Comparison of ENCODE assay signal across 37 cellular contexts in the genomic region with DNA sequence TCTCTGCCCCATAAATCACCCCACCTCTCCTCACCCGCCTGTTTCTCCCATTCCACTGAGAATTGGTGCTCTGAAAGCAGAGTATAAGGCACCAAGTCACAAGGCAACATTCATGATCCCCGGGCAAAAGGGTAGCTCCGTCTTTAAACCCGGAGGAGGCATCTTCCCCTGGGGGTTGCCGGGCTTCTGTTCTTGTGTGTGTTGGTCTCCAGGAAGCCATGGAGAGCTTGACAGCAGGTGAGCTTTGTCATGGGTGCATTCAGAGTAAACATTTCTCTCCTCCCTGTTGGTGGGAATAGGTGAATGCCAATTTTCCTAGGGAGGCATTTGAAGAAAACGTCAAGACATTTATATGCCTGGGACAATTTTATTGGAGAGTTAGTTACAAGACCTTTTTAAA.
"Had no signal": no experiment of that assay in that cellular context is flagged by ENCODE, and none has a peak within 500 bp of the region (broad histone marks: within the 10 kb centered on the region; RNA-seq: fewer than 3 reads in every experiment).

No MANE protein-coding gene starts in this region.

- H3K27ac Mint-ChIP-seq: activated naive CD4-positive, alpha-beta T cell treated with anti-CD3 and anti-CD28 coated beads for 36 hours; activated naive CD4-positive, alpha-beta T cell treated with anti-CD3 and anti-CD28 coated beads, Interleukin-2, amount 10 ng/mL, durations not matched to agents 7 days and 5 days; activated naive CD4-positive, alpha-beta T cell treated with anti-CD3 and anti-CD28 coated beads, Interleukin-2, amount 50 U/mL, for 24 hours; activated naive CD4-positive, alpha-beta T cell treated with anti-CD3 and anti-CD28 coated beads, Interleukin-2, amount 50 U/mL, for 72 hours; activated naive CD8-positive, alpha-beta T cell; activated naive CD8-positive, alpha-beta T cell treated with anti-CD3 and anti-CD28 coated beads for 36 hours; activated naive CD8-positive, alpha-beta T cell treated with anti-CD3 and anti-CD28 coated beads, Interleukin-2, amount 10 ng/mL, durations not matched to agents 7 days and 5 days; activated naive CD8-positive, alpha-beta T cell treated with anti-CD3 and anti-CD28 coated beads, Interleukin-2, amount 50 U/mL, for 24 hours; activated T-cell treated with anti-CD3 and anti-CD28 coated beads, Interleukin-2, amount 50 U/mL, for 24 hours; activated T-cell treated with anti-CD3 and anti-CD28 coated beads, Interleukin-2, amount 50 U/mL, for 72 hours; activated T-helper 1 cell treated with anti-CD3 and anti-CD28 coated beads, Interleukin-12 subunit alpha, Interleukin-12 subunit beta, Interleukin-2, Interleukin-4 antibody, amounts not matched to agents 30 ng/mL and 10 ng/mL and 1 ng/mL, durations not matched to agents 14 hours and 24 hours and 36 hours; activated T-helper 17 cell treated with anti-CD3 and anti-CD28 coated beads, Interleukin-2, amount 50 U/mL, for 72 hours; activated T-helper 2 cell treated with anti-CD3 and anti-CD28 coated beads, Interferon-gamma antibody, Interleukin-2, Interleukin-4, amounts not matched to agents 10 μg/mL and 5 μg/mL and 100 μg/mL, durations not matched to agents 14 hours and 24 hours and 36 hours; brain had no signal

- H3K36me3 ChIP-seq: adrenal gland, ascending aorta, brain microvascular endothelial cell, breast epithelium, cardiac muscle cell had no signal

- H3K27me3 ChIP-seq: adrenal gland, ascending aorta, body of pancreas, brain microvascular endothelial cell, breast epithelium, cardiac muscle cell had no signal

- H3K4me1 ChIP-seq: adrenal gland, ascending aorta, body of pancreas, breast epithelium had no signal

- H3K4me3 ChIP-seq: adrenal gland, ascending aorta, body of pancreas, breast epithelium, cardiac muscle cell had no signal

- H3K27me3 Mint-ChIP-seq: activated naive CD8-positive, alpha-beta T cell; activated naive CD8-positive, alpha-beta T cell treated with anti-CD3 and anti-CD28 coated beads for 36 hours; activated naive CD8-positive, alpha-beta T cell treated with anti-CD3 and anti-CD28 coated beads, Interleukin-2, amount 10 ng/mL, durations not matched to agents 7 days and 5 days; activated T-cell treated with anti-CD3 and anti-CD28 coated beads, Interleukin-2, amount 50 U/mL, for 24 hours; brain had no signal

- H3K36me3 Mint-ChIP-seq: activated naive CD4-positive, alpha-beta T cell treated with anti-CD3 and anti-CD28 coated beads, Interleukin-2, amount 10 ng/mL, durations not matched to agents 7 days and 5 days; activated naive CD4-positive, alpha-beta T cell treated with anti-CD3 and anti-CD28 coated beads, Interleukin-2, amount 50 U/mL, for 24 hours; activated naive CD4-positive, alpha-beta T cell treated with anti-CD3 and anti-CD28 coated beads, Interleukin-2, amount 50 U/mL, for 72 hours; activated naive CD8-positive, alpha-beta T cell; activated naive CD8-positive, alpha-beta T cell treated with anti-CD3 and anti-CD28 coated beads for 36 hours; activated naive CD8-positive, alpha-beta T cell treated with anti-CD3 and anti-CD28 coated beads, Interleukin-2, amount 10 ng/mL, durations not matched to agents 7 days and 5 days; brain had no signal

- H3K27ac ChIP-seq: adrenal gland, ascending aorta, body of pancreas, brain microvascular endothelial cell, breast epithelium, cardiac muscle cell had no signal

- ATAC-seq: activated naive CD4-positive, alpha-beta T cell treated with anti-CD3 and anti-CD28 coated beads, Interleukin-2, amount 50 U/mL, for 72 hours; activated naive CD8-positive, alpha-beta T cell treated with anti-CD3 and anti-CD28 coated beads, Interleukin-2, amount 50 U/mL, for 24 hours; activated T-cell treated with anti-CD3 and anti-CD28 coated beads, Interleukin-2, amount 50 U/mL, for 4 hours; activated T-cell treated with anti-CD3 and anti-CD28 coated beads, Interleukin-2, amount 50 U/mL, for 72 hours; activated T-helper 17 cell treated with anti-CD3 and anti-CD28 coated beads, Interleukin-2, amount 50 U/mL, for 72 hours; body of pancreas had no signal

- DNase-seq: activated effector memory CD4-positive, alpha-beta T cell treated with anti-CD3 and anti-CD28 coated beads, Interleukin-2, amount 50 U/mL, for 16 hours; activated effector memory CD4-positive, alpha-beta T cell treated with Interleukin-2 at 50 U/mL for 16 hours; activated gamma-delta T cell; activated gamma-delta T cell treated with Interleukin-2 at 50 U/mL for 16 hours; activated naive CD4-positive, alpha-beta T cell; activated naive CD4-positive, alpha-beta T cell treated with anti-CD3 and anti-CD28 coated beads for 36 hours; activated naive CD4-positive, alpha-beta T cell treated with anti-CD3 and anti-CD28 coated beads, Interleukin-2, amount 10 ng/mL, durations not matched to agents 7 days and 5 days; activated naive CD4-positive, alpha-beta T cell treated with anti-CD3 and anti-CD28 coated beads, Interleukin-2, amount 50 U/mL, for 16 hours; activated naive CD4-positive, alpha-beta T cell treated with Interleukin-2 at 50 U/mL for 16 hours; activated naive CD8-positive, alpha-beta T cell treated with anti-CD3 and anti-CD28 coated beads for 36 hours; activated naive CD8-positive, alpha-beta T cell treated with anti-CD3 and anti-CD28 coated beads, Interleukin-2, amount 10 ng/mL, durations not matched to agents 7 days and 5 days; activated naive CD8-positive, alpha-beta T cell treated with anti-CD3 and anti-CD28 coated beads, Interleukin-2, amount 50 U/mL, for 24 hours; activated T-cell treated with anti-CD3 and anti-CD28 coated beads, Interleukin-2, amount 50 U/mL, for 1 hour; activated T-cell treated with anti-CD3 and anti-CD28 coated beads, Interleukin-2, amount 50 U/mL, for 24 hours; activated T-cell treated with anti-CD3 and anti-CD28 coated beads, Interleukin-2, amount 50 U/mL, for 4 hours; activated T-cell treated with anti-CD3 and anti-CD28 coated beads, Interleukin-2, amount 50 U/mL, for 48 hours; activated T-cell treated with anti-CD3 and anti-CD28 coated beads, Interleukin-2, amount 50 U/mL, for 72 hours; adrenal gland; amniotic stem cell; amygdala; aorta; body of pancreas; brain microvascular endothelial cell; caudate nucleus; central memory CD4-positive, alpha-beta T cell; cerebellar nuclear complex had no signal

- H3K4me3 Mint-ChIP-seq: activated naive CD4-positive, alpha-beta T cell treated with anti-CD3 and anti-CD28 coated beads for 36 hours; activated naive CD4-positive, alpha-beta T cell treated with anti-CD3 and anti-CD28 coated beads, Interleukin-2, amount 10 ng/mL, durations not matched to agents 7 days and 5 days; activated naive CD4-positive, alpha-beta T cell treated with anti-CD3 and anti-CD28 coated beads, Interleukin-2, amount 50 U/mL, for 24 hours; activated naive CD8-positive, alpha-beta T cell; activated naive CD8-positive, alpha-beta T cell treated with anti-CD3 and anti-CD28 coated beads for 36 hours; activated naive CD8-positive, alpha-beta T cell treated with anti-CD3 and anti-CD28 coated beads, Interleukin-2, amount 10 ng/mL, durations not matched to agents 7 days and 5 days; activated naive CD8-positive, alpha-beta T cell treated with anti-CD3 and anti-CD28 coated beads, Interleukin-2, amount 50 U/mL, for 24 hours; activated T-cell treated with anti-CD3 and anti-CD28 coated beads, Interleukin-2, amount 50 U/mL, for 24 hours; activated T-cell treated with anti-CD3 and anti-CD28 coated beads, Interleukin-2, amount 50 U/mL, for 4 hours; activated T-cell treated with anti-CD3 and anti-CD28 coated beads, Interleukin-2, amount 50 U/mL, for 72 hours; activated T-helper 1 cell treated with anti-CD3 and anti-CD28 coated beads, Interleukin-12 subunit alpha, Interleukin-12 subunit beta, Interleukin-2, Interleukin-4 antibody, amounts not matched to agents 30 ng/mL and 10 ng/mL and 1 ng/mL, durations not matched to agents 14 hours and 24 hours and 36 hours; activated T-helper 17 cell treated with anti-CD3 and anti-CD28 coated beads, Interleukin-2, amount 50 U/mL, for 72 hours; brain; central memory CD8-positive, alpha-beta T cell had no signal

- H3K9me3 Mint-ChIP-seq: activated naive CD4-positive, alpha-beta T cell treated with anti-CD3 and anti-CD28 coated beads for 36 hours; activated naive CD4-positive, alpha-beta T cell treated with anti-CD3 and anti-CD28 coated beads, Interleukin-2, amount 10 ng/mL, durations not matched to agents 7 days and 5 days; activated naive CD4-positive, alpha-beta T cell treated with anti-CD3 and anti-CD28 coated beads, Interleukin-2, amount 50 U/mL, for 24 hours; activated naive CD8-positive, alpha-beta T cell treated with anti-CD3 and anti-CD28 coated beads for 36 hours; activated naive CD8-positive, alpha-beta T cell treated with anti-CD3 and anti-CD28 coated beads, Interleukin-2, amount 10 ng/mL, durations not matched to agents 7 days and 5 days; activated naive CD8-positive, alpha-beta T cell treated with anti-CD3 and anti-CD28 coated beads, Interleukin-2, amount 50 U/mL, for 24 hours; activated T-cell treated with anti-CD3 and anti-CD28 coated beads, Interleukin-2, amount 50 U/mL, for 24 hours; activated T-cell treated with anti-CD3 and anti-CD28 coated beads, Interleukin-2, amount 50 U/mL, for 4 hours; activated T-cell treated with anti-CD3 and anti-CD28 coated beads, Interleukin-2, amount 50 U/mL, for 72 hours; activated T-helper 1 cell treated with anti-CD3 and anti-CD28 coated beads, Interleukin-12 subunit alpha, Interleukin-12 subunit beta, Interleukin-2, Interleukin-4 antibody, amounts not matched to agents 30 ng/mL and 10 ng/mL and 1 ng/mL, durations not matched to agents 14 hours and 24 hours and 36 hours; activated T-helper 17 cell treated with anti-CD3 and anti-CD28 coated beads, Interleukin-2, amount 50 U/mL, for 72 hours; activated T-helper 2 cell treated with anti-CD3 and anti-CD28 coated beads, Interferon-gamma antibody, Interleukin-2, Interleukin-4, amounts not matched to agents 10 μg/mL and 5 μg/mL and 100 μg/mL, durations not matched to agents 14 hours and 24 hours and 36 hours; central memory CD8-positive, alpha-beta T cell had no signal

- H3K9me3 ChIP-seq: adrenal gland, ascending aorta, body of pancreas, breast epithelium had no signal

- H3K4me1 Mint-ChIP-seq: activated naive CD4-positive, alpha-beta T cell treated with anti-CD3 and anti-CD28 coated beads, Interleukin-2, amount 10 ng/mL, durations not matched to agents 7 days and 5 days; activated naive CD4-positive, alpha-beta T cell treated with anti-CD3 and anti-CD28 coated beads, Interleukin-2, amount 50 U/mL, for 24 hours; activated naive CD8-positive, alpha-beta T cell treated with anti-CD3 and anti-CD28 coated beads for 36 hours; activated naive CD8-positive, alpha-beta T cell treated with anti-CD3 and anti-CD28 coated beads, Interleukin-2, amount 10 ng/mL, durations not matched to agents 7 days and 5 days; activated T-helper 17 cell treated with anti-CD3 and anti-CD28 coated beads, Interleukin-2, amount 50 U/mL, for 72 hours; brain; central memory CD8-positive, alpha-beta T cell had no signal
